10 cellular contexts compared by ENCODE assay signal in genomic region chr1:178609015-178609414, GRCh38.
DNase-seq lines count a peak whose midpoint lies in the region; TF ChIP-seq lines count a peak whose summit lies in the region.
"Had no signal": no experiment of that assay in that cellular context is flagged by ENCODE, and none has a peak within 500 bp of the region (broad histone marks: within the 10 kb centered on the region; RNA-seq: fewer than 3 reads in every experiment).

No MANE protein-coding gene starts in this region.

- TF ChIP-seq POLR2A in spleen (IDR thresholded peaks at IDR 0.05) (no peak), thyroid gland (IDR thresholded peaks at IDR 0.05) (no peak)

- DNase-seq in HCEC 1CT, result peak; percentile 95
- peak; percentile 74 for DNase-seq in RWPE1 (ENCODE audit: low spot score)
- peak; percentile 48 for DNase-seq in fibroblast of the conjunctiva (ENCODE audit: low read depth)
- no peak for DNase-seq in spleen
- no peak for DNase-seq in NCI-H1694 (lab: John Stamatoyannopoulos, UW)
- DNase-seq in thyroid gland, result no peak
- no peak for DNase-seq in HT-29 (ENCODE audit: low spot score)
- DNase-seq: activated T-cell treated with anti-CD3 and anti-CD28 coated beads, Interleukin-2, amount 50 U/mL, for 4 hours; left ventricle myocardium inferior; NCI-H446 had no signal

- 37 to 63% (median 46%) methylated on average over 2 of the region's 2 CpGs for WGBS in spleen, 5 donors
- 70 to 72% methylated on average over 2 of the region's 2 CpGs for WGBS in thyroid gland, 2 donors

- H3K4me1 ChIP-seq in spleen, result peaks cover 6 to 56% (median 30%) of the 10 kb centered on the region in 6 donors
- peaks cover 0 to 18% of the 10 kb centered on the region in 2 donors for H3K4me1 ChIP-seq in thyroid gland

- no peaks in the 10 kb centered on the region for H3K27me3 ChIP-seq in spleen (replicated peaks in 1 of 7)
- H3K27me3 ChIP-seq in thyroid gland, result no peaks in the 10 kb centered on the region

- no peaks in the 10 kb centered on the region for H3K9me3 ChIP-seq in spleen
- no peaks in the 10 kb centered on the region for H3K9me3 ChIP-seq in thyroid gland
- H3K9me3 ChIP-seq: left ventricle myocardium inferior had no signal

- H3K36me3 ChIP-seq in spleen (no peaks in the 10 kb centered on the region), thyroid gland (no peaks in the 10 kb centered on the region)
- H3K36me3 ChIP-seq: left ventricle myocardium inferior had no signal

- H3K27ac ChIP-seq in RWPE1, result no peak overlapping the region
- H3K27ac ChIP-seq in spleen, result peak overlapping the region; percentile 35 to 89 (median 78)
- H3K27ac ChIP-seq in thyroid gland, result peak overlapping the region in 1 of 3 donors; percentile 30
- H3K27ac ChIP-seq: left ventricle myocardium inferior had no signal

- intact Hi-C loops in spleen (cut with DNase I; ENCODE audit: low total_unique reads), result no loop called here
- intact Hi-C loops in thyroid gland (cut with DNase I), result no loop called here

- POLR2A ChIA-PET in RWPE1 (lab: Yijun Ruan, JAX; ENCODE audit: low non-redundant PET), result no interaction called here

- CTCF ChIA-PET in RWPE1 (lab: Yijun Ruan, JAX), result interaction anchor here (0.7 kb wide), 1 partner anchor 13 kb away, joined by 3 read pairs; no protein-coding TSS in a partner anchor

- H3K4me3 ChIP-seq in spleen (no peak overlapping the region), thyroid gland (replicated peaks in 1 of 3) (no peak overlapping the region)
- H3K4me3 ChIP-seq: left ventricle myocardium inferior had no signal

- TF ChIP-seq CTCF in RWPE1 (conservative IDR thresholded peaks at IDR 0.05; ENCODE audit: low read depth), result no peak
- TF ChIP-seq CTCF in spleen (IDR thresholded peaks at IDR 0.05 in 8 of 11, conservative IDR thresholded peaks at IDR 0.05 in 3 of 11), result no peak
- TF ChIP-seq CTCF in thyroid gland (IDR thresholded peaks at IDR 0.05), result no peak

Comparison
In these comparisons a context has a peak if more than half of its experiments do, and no peak if none do; other contexts are left out.
1. DNase-seq: peak in HCEC 1CT (single experiment), RWPE1 (single experiment) and fibroblast of the conjunctiva (single experiment); none in spleen (single experiment), NCI-H1694 (single experiment), thyroid gland (0 of 2) and HT-29 (single experiment).